13 cellular contexts compared by ENCODE assay signal in the genomic region with DNA sequence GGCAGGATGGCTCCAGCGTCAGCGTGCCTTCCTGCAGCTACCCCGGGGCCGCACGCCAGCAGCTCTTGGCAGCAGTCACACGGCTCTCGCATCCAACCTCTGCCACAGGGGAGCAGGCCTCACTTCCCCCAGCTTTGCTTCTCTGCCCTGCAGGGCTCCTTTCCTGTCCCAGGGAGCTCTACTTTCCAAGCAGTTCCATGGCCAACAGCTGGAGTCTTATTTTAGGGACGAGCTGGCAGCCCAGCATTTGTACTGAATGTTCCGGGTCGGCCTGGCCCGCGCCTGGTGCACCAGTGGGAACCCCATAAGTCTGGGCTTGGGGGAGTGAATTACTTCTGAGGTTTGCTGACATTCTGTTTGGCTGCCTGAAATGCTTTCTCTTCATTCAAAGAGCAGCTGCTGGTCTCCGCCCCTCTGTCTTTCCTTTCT. TPM values are rescaled to one million over a fixed set of nuclear protein-coding genes. Genes with fewer than 3 reads are reported as not detected.
A peak's percentile ranks its signal among the peaks of the same experiment; 100 is the strongest.
DNase-seq lines count a peak whose midpoint lies in the region; ATAC-seq and TF ChIP-seq lines count a peak whose summit lies in the region.
"Had no signal": no experiment of that assay in that cellular context is flagged by ENCODE, and none has a peak within 500 bp of the region (broad histone marks: within the 10 kb centered on the region; RNA-seq: fewer than 3 reads in every experiment).

No MANE protein-coding gene starts in this region.

- H3K27me3 Mint-ChIP-seq in activated naive CD4-positive, alpha-beta T cell treated with anti-CD3 and anti-CD28 coated beads, Interleukin-2, amount 10 ng/mL, durations not matched to agents 7 days and 5 days = peaks cover 66% of the 10 kb centered on the region

- peak overlapping the region in 2 of 4 donors; percentile 13 to 19 for H3K4me3 ChIP-seq in upper lobe of left lung

- peak in 2 of 4 donors; percentile 34 to 40 for TF ChIP-seq EP300 in upper lobe of left lung (IDR thresholded peaks at IDR 0.05)

- H3K9me3 ChIP-seq in upper lobe of left lung = no peaks in the 10 kb centered on the region

- TF ChIP-seq CTCF in upper lobe of left lung (IDR thresholded peaks at IDR 0.05) = no peak

- CTCF ChIA-PET in activated naive CD4-positive, alpha-beta T cell treated with anti-CD3 and anti-CD28 coated beads, Interleukin-2, amount 10 ng/mL, durations not matched to agents 7 days and 5 days (lab: Charles Lee) = no interaction called here

- peak; percentile 27 to 56 for ATAC-seq in upper lobe of left lung (ENCODE audit: low FRiP score in 2 of 2)
- ATAC-seq in HG02642 (IDR thresholded peaks at IDR 0.05; ENCODE audit: poor library complexity, unreplicated experiment) = no peak

- DNase-seq in DMS 273 (lab: John Stamatoyannopoulos, UW; ENCODE audit: unreplicated experiment) = peak; percentile 23
- no peak for DNase-seq in DMS 273 treated with DMSO at 0.1 percent for 48 hours (lab: John Stamatoyannopoulos, UW)
- peak in 40 of 42 donors; percentile 33 to 80 (median 59) for DNase-seq in head of caudate nucleus
- DNase-seq in nucleus accumbens (lab: John Stamatoyannopoulos, UW) = peak in 37 of 56 donors; percentile 12 to 73 (median 40)
- peak in 1 of 2 donors; percentile 89 for DNase-seq in upper lobe of left lung
- DNase-seq in NCI-H510A treated with DMSO at 0.1 percent for 48 hours (lab: John Stamatoyannopoulos, UW) = no peak
- no peak for DNase-seq in activated naive CD4-positive, alpha-beta T cell treated with anti-CD3 and anti-CD28 coated beads, Interleukin-2, amount 10 ng/mL, durations not matched to agents 7 days and 5 days
- DNase-seq: naive B cell; NCI-H2107; stimulated activated CD4-positive, alpha-beta T cell treated with anti-CD3 and anti-CD28 coated beads, Interleukin-2, amount 100 ng/mL, for 48 hours had no signal

- WGBS in upper lobe of left lung, 2 donors = 63 to 77% methylated on average over 13 of the region's 13 CpGs

- H3K27ac ChIP-seq in upper lobe of left lung = peak overlapping the region; percentile 59 to 84 (median 70)
- H3K27ac ChIP-seq: 22Rv1, RWPE1 had no signal

- H3K27me3 ChIP-seq in upper lobe of left lung = no peaks in the 10 kb centered on the region

- no peak for TF ChIP-seq POLR2A in upper lobe of left lung (IDR thresholded peaks at IDR 0.05)

- H3K9me3 Mint-ChIP-seq in activated naive CD4-positive, alpha-beta T cell treated with anti-CD3 and anti-CD28 coated beads, Interleukin-2, amount 10 ng/mL, durations not matched to agents 7 days and 5 days = no peaks in the 10 kb centered on the region
- H3K9me3 Mint-ChIP-seq: naive B cell had no signal

- intact Hi-C loops in head of caudate nucleus (cut with DNase I) = no loop called here

- H3K4me1 Mint-ChIP-seq in activated naive CD4-positive, alpha-beta T cell treated with anti-CD3 and anti-CD28 coated beads, Interleukin-2, amount 10 ng/mL, durations not matched to agents 7 days and 5 days = no peaks in the 10 kb centered on the region
- H3K4me1 Mint-ChIP-seq: naive B cell had no signal

- H3K4me3 Mint-ChIP-seq in activated naive CD4-positive, alpha-beta T cell treated with anti-CD3 and anti-CD28 coated beads, Interleukin-2, amount 10 ng/mL, durations not matched to agents 7 days and 5 days = no peak overlapping the region
- H3K4me3 Mint-ChIP-seq: naive B cell had no signal

- H3K36me3 ChIP-seq in upper lobe of left lung = no peaks in the 10 kb centered on the region

- no peaks in the 10 kb centered on the region for H3K36me3 Mint-ChIP-seq in activated naive CD4-positive, alpha-beta T cell treated with anti-CD3 and anti-CD28 coated beads, Interleukin-2, amount 10 ng/mL, durations not matched to agents 7 days and 5 days
- H3K36me3 Mint-ChIP-seq: naive B cell had no signal

- peaks cover 23 to 40% (median 32%) of the 10 kb centered on the region in 4 donors for H3K4me1 ChIP-seq in upper lobe of left lung

- H3K27ac Mint-ChIP-seq in activated naive CD4-positive, alpha-beta T cell treated with anti-CD3 and anti-CD28 coated beads, Interleukin-2, amount 10 ng/mL, durations not matched to agents 7 days and 5 days = no peak overlapping the region

RNA-seq across cellular contexts. Expression of gene GADD45G, which starts 34.6 kb away (rescaled TPM):
- 10 to 100 TPM; 12.6 to 46.1 (median 20.1) TPM for total RNA-seq in upper lobe of left lung

Comparison
In these comparisons a context has a peak if more than half of its experiments do, and no peak if none do; other contexts are left out.
1. DNase-seq: peak in DMS 273 (single experiment), head of caudate nucleus (40 of 42) and nucleus accumbens (37 of 56); none in DMS 273 treated with DMSO at 0.1 percent for 48 hours (single experiment), NCI-H510A treated with DMSO at 0.1 percent for 48 hours (single experiment) and activated naive CD4-positive, alpha-beta T cell treated with anti-CD3 and anti-CD28 coated beads, Interleukin-2, amount 10 ng/mL, durations not matched to agents 7 days and 5 days (single experiment).